16 cellular contexts compared by ENCODE assay signal in the genomic region with DNA sequence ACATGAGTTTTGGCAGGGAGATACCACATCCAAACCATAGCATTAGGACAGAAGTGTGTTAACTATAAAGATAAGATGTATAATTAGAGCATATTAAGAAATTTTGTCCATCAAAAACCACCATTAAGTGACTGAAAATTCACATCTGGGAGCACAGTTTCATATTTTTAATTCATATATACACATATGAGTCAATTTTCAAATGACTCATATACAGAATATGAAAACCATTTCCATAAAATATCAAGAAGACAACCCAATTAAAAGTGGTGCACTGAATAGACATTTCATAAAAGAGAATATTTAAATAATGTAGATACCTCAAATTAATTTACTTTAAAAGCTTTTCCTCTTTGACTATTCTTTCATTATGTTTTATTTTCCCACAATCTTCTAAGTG. TPM values are rescaled to one million over a fixed set of nuclear protein-coding genes. Genes with fewer than 3 reads are reported as not detected.
DNase-seq lines count a peak whose midpoint lies in the region; ATAC-seq and TF ChIP-seq lines count a peak whose summit lies in the region.
"Had no signal": no experiment of that assay in that cellular context is flagged by ENCODE, and none has a peak within 500 bp of the region (broad histone marks: within the 10 kb centered on the region; RNA-seq: fewer than 3 reads in every experiment).

No MANE protein-coding gene starts in this region.

- TF ChIP-seq CTCF in choroid plexus epithelial cell (conservative IDR thresholded peaks at IDR 0.05; ENCODE audit: low read depth, low read length) (no peak), Peyer's patch (IDR thresholded peaks at IDR 0.05) (no peak)

- H3K36me3 ChIP-seq in GM23248 (ENCODE audit: low read depth) (no peaks in the 10 kb centered on the region), Peyer's patch (no peaks in the 10 kb centered on the region)
- H3K36me3 ChIP-seq: BLaER1 treated with 17β-estradiol and CSF1 and Interleukin-3, amounts not matched to agents 10 nM and 100 nM had no signal

- DNase-seq in activated CD4-positive, alpha-beta T cell treated with anti-CD3 and anti-CD28 coated beads for 36 hours: no peak
- no peak for DNase-seq in activated CD4-positive, alpha-beta T cell treated with anti-CD3 and anti-CD28 coated beads, Interleukin-2, amount 50 U/mL, for 48 hours
- no peak for DNase-seq in stimulated activated naive CD8-positive, alpha-beta T cell treated with anti-CD3 and anti-CD28 coated beads, Interleukin-15, Interleukin-2, amounts not matched to agents 100 U/mL and 50 U/mL, for 24 hours
- peak; percentile 7 for DNase-seq in choroid plexus epithelial cell (ENCODE audit: low read depth)
- DNase-seq in GM23248: no peak
- no peak for DNase-seq in Peyer's patch
- DNase-seq: H9, NCI-H1436 treated with DMSO at 0.1 percent for 48 hours, NCI-H2081 treated with DMSO at 0.1 percent for 48 hours, RPMI8226 had no signal

- no peak overlapping the region for H3K4me3 Mint-ChIP-seq in activated CD4-positive, alpha-beta T cell treated with anti-CD3 and anti-CD28 coated beads for 36 hours
- H3K4me3 Mint-ChIP-seq in stimulated activated naive CD8-positive, alpha-beta T cell treated with anti-CD3 and anti-CD28 coated beads, Interleukin-15, Interleukin-2, amounts not matched to agents 100 ng/mL and 50 ng/mL, for 24 hours: no peak overlapping the region
- H3K4me3 Mint-ChIP-seq: H9 had no signal

- peaks cover 11% of the 10 kb centered on the region for H3K4me1 Mint-ChIP-seq in activated CD4-positive, alpha-beta T cell treated with anti-CD3 and anti-CD28 coated beads for 36 hours
- H3K4me1 Mint-ChIP-seq in stimulated activated naive CD8-positive, alpha-beta T cell treated with anti-CD3 and anti-CD28 coated beads, Interleukin-15, Interleukin-2, amounts not matched to agents 100 ng/mL and 50 ng/mL, for 24 hours (ENCODE audit: low read depth): peaks cover 10% of the 10 kb centered on the region
- H3K4me1 Mint-ChIP-seq: H9 had no signal

- CTCF ChIA-PET in activated CD4-positive, alpha-beta T cell treated with anti-CD3 and anti-CD28 coated beads for 36 hours (lab: Charles Lee): no interaction called here

- H3K4me3 ChIP-seq in choroid plexus epithelial cell (ENCODE audit: low read depth, low read length): no peak overlapping the region
- no peak overlapping the region for H3K4me3 ChIP-seq in GM23248
- H3K4me3 ChIP-seq in Peyer's patch: no peak overlapping the region
- H3K4me3 ChIP-seq: BLaER1 treated with 17β-estradiol and CSF1 and Interleukin-3, amounts not matched to agents 10 nM and 100 nM had no signal

- ATAC-seq in activated CD4-positive, alpha-beta T cell treated with anti-CD3 and anti-CD28 coated beads for 36 hours: peak; percentile 61
- ATAC-seq in stimulated activated naive CD8-positive, alpha-beta T cell treated with anti-CD3 and anti-CD28 coated beads, Interleukin-15, Interleukin-2, amounts not matched to agents 100 U/mL and 50 U/mL, for 24 hours: no peak
- no peak for ATAC-seq in HG03457 (IDR thresholded peaks at IDR 0.05; ENCODE audit: unreplicated experiment)

- TF ChIP-seq POLR2A in Peyer's patch (IDR thresholded peaks at IDR 0.05): no peak

- H3K4me2 ChIP-seq in GM23248 (ENCODE audit: unreplicated experiment): no peak overlapping the region

- intact Hi-C loops in activated CD4-positive, alpha-beta T cell treated with anti-CD3 and anti-CD28 coated beads for 36 hours (cut with DNase I, micrococcal nuclease): loop anchor here in 1 of 2 experiments (2.0 kb wide), 1 partner anchor 55 kb away; no protein-coding TSS in a partner anchor

- H3K9me3 ChIP-seq in GM23248 (ENCODE audit: low read depth) (no peaks in the 10 kb centered on the region), Peyer's patch (no peaks in the 10 kb centered on the region)

- H3K27me3 Mint-ChIP-seq in activated CD4-positive, alpha-beta T cell treated with anti-CD3 and anti-CD28 coated beads for 36 hours: peaks cover 18% of the 10 kb centered on the region
- H3K27me3 Mint-ChIP-seq in stimulated activated naive CD8-positive, alpha-beta T cell treated with anti-CD3 and anti-CD28 coated beads, Interleukin-15, Interleukin-2, amounts not matched to agents 100 ng/mL and 50 ng/mL, for 24 hours: peaks cover 24% of the 10 kb centered on the region

- H3K9me2 ChIP-seq in GM23248 (ENCODE audit: insufficient read depth): no peaks in the 10 kb centered on the region

- H3K4me1 ChIP-seq in GM23248 (ENCODE audit: insufficient read depth): no peaks in the 10 kb centered on the region
- no peaks in the 10 kb centered on the region for H3K4me1 ChIP-seq in Peyer's patch

- H3K79me2 ChIP-seq in GM23248 (ENCODE audit: insufficient read depth): no peaks in the 10 kb centered on the region

- peak overlapping the region; percentile 88 for H3K27ac Mint-ChIP-seq in activated CD4-positive, alpha-beta T cell treated with anti-CD3 and anti-CD28 coated beads for 36 hours
- H3K27ac Mint-ChIP-seq in stimulated activated naive CD8-positive, alpha-beta T cell treated with anti-CD3 and anti-CD28 coated beads, Interleukin-15, Interleukin-2, amounts not matched to agents 100 ng/mL and 50 ng/mL, for 24 hours: peak overlapping the region; percentile 27
- H3K27ac Mint-ChIP-seq: H9 had no signal

- H3K9me3 Mint-ChIP-seq in activated CD4-positive, alpha-beta T cell treated with anti-CD3 and anti-CD28 coated beads for 36 hours (ENCODE audit: low read depth): peaks cover 4% of the 10 kb centered on the region
- peaks cover 3% of the 10 kb centered on the region for H3K9me3 Mint-ChIP-seq in stimulated activated naive CD8-positive, alpha-beta T cell treated with anti-CD3 and anti-CD28 coated beads, Interleukin-15, Interleukin-2, amounts not matched to agents 100 ng/mL and 50 ng/mL, for 24 hours

- H2AFZ ChIP-seq in GM23248: no peak overlapping the region

- POLR2A ChIA-PET in activated CD4-positive, alpha-beta T cell treated with anti-CD3 and anti-CD28 coated beads for 36 hours (lab: Charles Lee): no interaction called here

- no peaks in the 10 kb centered on the region; the same call in 1 of the 2 replicates for H3K27me3 ChIP-seq in GM23248 (replicated peaks; ENCODE audit: insufficient read depth)
- H3K27me3 ChIP-seq in Peyer's patch: no peaks in the 10 kb centered on the region
- H3K27me3 ChIP-seq: BLaER1 treated with 17β-estradiol and CSF1 and Interleukin-3, amounts not matched to agents 10 nM and 100 nM had no signal

- H3K36me3 Mint-ChIP-seq in activated CD4-positive, alpha-beta T cell treated with anti-CD3 and anti-CD28 coated beads for 36 hours (ENCODE audit: low read depth): no peaks in the 10 kb centered on the region
- H3K36me3 Mint-ChIP-seq in stimulated activated naive CD8-positive, alpha-beta T cell treated with anti-CD3 and anti-CD28 coated beads, Interleukin-15, Interleukin-2, amounts not matched to agents 100 ng/mL and 50 ng/mL, for 24 hours (ENCODE audit: low read depth): no peaks in the 10 kb centered on the region

- H4K20me1 ChIP-seq in GM23248 (ENCODE audit: insufficient read depth): no peaks in the 10 kb centered on the region
- H4K20me1 ChIP-seq: BLaER1 treated with 17β-estradiol and CSF1 and Interleukin-3, amounts not matched to agents 10 nM and 100 nM had no signal

- H3F3A ChIP-seq in GM23248 (ENCODE audit: insufficient read depth): no peaks in the 10 kb centered on the region

- no peak overlapping the region for H3K9ac ChIP-seq in GM23248
- H3K9ac ChIP-seq: BLaER1 treated with 17β-estradiol and CSF1 and Interleukin-3, amounts not matched to agents 10 nM and 100 nM had no signal

- no peak overlapping the region for H3K27ac ChIP-seq in GM23248
- no peak overlapping the region for H3K27ac ChIP-seq in Peyer's patch
- H3K27ac ChIP-seq: 22Rv1 had no signal

- in situ Hi-C loops in GM23248 (cut with MboI): no loop called here

RNA-seq across cellular contexts. Expression of a gene that starts 25.3 kb away (rescaled TPM):
- total RNA-seq in activated CD4-positive, alpha-beta T cell treated with anti-CD3 and anti-CD28 coated beads for 36 hours: not detected
- not detected in 2 replicates for total RNA-seq in GM23248 (2014; rRNA removed; shearing (Covaris generic))
- not detected in 2 replicates for polyA plus RNA-seq in GM23248 (2016; fragmentation: Nextera tagmentation; extraction: Ambion mirVana)
- not detected for total RNA-seq in Peyer's patch
- total RNA-seq: H9, HT-29, IMR-90 had no signal
- polyA plus RNA-seq: IMR-90 had no signal
